In the genomic region with DNA sequence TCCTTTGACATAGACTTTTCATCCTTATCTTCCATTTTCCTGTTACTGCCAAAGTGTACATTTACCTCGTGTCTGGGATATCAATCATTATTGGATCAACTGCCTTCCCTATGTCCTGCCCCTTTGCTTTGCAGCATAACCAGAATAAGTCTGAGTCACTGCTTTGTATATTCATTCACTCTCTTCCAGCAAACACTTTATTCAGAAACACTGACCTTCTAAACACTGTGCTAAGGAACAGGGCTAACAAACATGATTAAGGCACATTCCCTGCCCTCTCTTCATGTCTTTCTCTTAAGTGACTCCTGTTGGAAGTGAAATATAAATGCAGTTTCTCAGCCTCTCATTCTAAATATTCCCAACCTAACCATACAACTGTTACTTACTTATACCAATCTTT, we compare ENCODE assay signal across 1 cellular context.
TF ChIP-seq lines count a peak whose summit lies in the region.

No MANE protein-coding gene starts in this region.

TF ChIP-seq in SK-N-SH, 30 proteins besides CTCF, POLR2A, EP300 and RAD21 (continued from another document):
- TF ChIP-seq, protein P1, sequence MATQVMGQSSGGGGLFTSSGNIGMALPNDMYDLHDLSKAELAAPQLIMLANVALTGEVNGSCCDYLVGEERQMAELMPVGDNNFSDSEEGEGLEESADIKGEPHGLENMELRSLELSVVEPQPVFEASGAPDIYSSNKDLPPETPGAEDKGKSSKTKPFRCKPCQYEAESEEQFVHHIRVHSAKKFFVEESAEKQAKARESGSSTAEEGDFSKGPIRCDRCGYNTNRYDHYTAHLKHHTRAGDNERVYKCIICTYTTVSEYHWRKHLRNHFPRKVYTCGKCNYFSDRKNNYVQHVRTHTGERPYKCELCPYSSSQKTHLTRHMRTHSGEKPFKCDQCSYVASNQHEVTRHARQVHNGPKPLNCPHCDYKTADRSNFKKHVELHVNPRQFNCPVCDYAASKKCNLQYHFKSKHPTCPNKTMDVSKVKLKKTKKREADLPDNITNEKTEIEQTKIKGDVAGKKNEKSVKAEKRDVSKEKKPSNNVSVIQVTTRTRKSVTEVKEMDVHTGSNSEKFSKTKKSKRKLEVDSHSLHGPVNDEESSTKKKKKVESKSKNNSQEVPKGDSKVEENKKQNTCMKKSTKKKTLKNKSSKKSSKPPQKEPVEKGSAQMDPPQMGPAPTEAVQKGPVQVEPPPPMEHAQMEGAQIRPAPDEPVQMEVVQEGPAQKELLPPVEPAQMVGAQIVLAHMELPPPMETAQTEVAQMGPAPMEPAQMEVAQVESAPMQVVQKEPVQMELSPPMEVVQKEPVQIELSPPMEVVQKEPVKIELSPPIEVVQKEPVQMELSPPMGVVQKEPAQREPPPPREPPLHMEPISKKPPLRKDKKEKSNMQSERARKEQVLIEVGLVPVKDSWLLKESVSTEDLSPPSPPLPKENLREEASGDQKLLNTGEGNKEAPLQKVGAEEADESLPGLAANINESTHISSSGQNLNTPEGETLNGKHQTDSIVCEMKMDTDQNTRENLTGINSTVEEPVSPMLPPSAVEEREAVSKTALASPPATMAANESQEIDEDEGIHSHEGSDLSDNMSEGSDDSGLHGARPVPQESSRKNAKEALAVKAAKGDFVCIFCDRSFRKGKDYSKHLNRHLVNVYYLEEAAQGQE (IDR thresholded peaks at IDR 0.05; ENCODE audit: low read depth, low read length): no peak
